In genomic region chr10:15020966-15021365, GRCh38 we compare ENCODE assay signal across 2 cellular contexts. TPM values are rescaled to one million over a fixed set of nuclear protein-coding genes. Genes with fewer than 3 reads are reported as not detected.
"Had no signal": no experiment of that assay in that cellular context is flagged by ENCODE, and none has a peak within 500 bp of the region (broad histone marks: within the 10 kb centered on the region; RNA-seq: fewer than 3 reads in every experiment).

No MANE protein-coding gene starts in this region.

RNA-seq across cellular contexts. Expression of gene OLAH, which starts 22.8 kb away (rescaled TPM):
- total RNA-seq: activated B cell treated with CpG ODN at 0.5 μM for 24 hours; activated T-helper 2 cell treated with anti-CD3 and anti-CD28 coated beads, Interferon-gamma antibody, Interleukin-2, Interleukin-4, amounts not matched to agents 10 μg/mL and 5 μg/mL and 100 μg/mL, durations not matched to agents 14 hours and 24 hours and 36 hours had no signal
